13 cellular contexts compared by ENCODE assay signal in the genomic region with DNA sequence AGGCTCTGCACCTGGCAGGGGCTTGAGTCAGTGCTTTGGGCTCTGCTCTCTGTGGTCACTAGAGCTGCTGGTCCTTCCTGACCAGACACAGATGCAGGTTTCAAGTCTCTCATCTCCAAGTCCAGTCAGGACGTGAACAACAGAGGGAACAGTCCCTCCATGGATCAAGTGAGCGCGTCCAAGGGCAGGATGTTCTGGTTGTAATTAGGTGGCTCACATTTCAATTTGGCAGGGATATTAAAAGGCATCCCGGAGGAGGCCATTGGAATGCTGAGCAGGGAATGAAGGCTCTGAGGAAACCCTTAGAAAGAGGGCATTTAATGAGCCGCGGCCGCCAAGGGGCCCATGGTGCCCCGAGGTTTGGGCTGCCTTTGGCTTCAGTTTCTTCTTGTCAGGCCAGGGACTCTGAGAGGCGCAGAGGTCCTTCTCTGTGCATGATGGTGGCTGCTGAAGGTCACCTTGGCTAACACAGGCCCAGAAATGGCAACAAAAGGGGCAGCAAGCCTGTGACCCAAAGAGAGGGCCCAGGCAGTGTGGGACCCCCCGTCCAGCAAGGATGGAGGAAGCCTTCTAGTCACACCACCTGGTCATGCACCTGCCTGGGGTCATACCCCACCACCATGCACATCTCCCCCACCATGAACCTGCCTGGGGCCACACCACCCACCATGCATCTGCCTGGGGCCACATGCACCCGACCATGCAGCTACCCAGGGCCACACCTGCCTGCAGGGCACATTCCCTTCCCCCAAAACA. TPM values are rescaled to one million over a fixed set of nuclear protein-coding genes. Genes with fewer than 3 reads are reported as not detected.
A peak's percentile ranks its signal among the peaks of the same experiment; 100 is the strongest.
DNase-seq lines count a peak whose midpoint lies in the region; ATAC-seq and TF ChIP-seq lines count a peak whose summit lies in the region.
"Had no signal": no experiment of that assay in that cellular context is flagged by ENCODE, and none has a peak within 500 bp of the region (broad histone marks: within the 10 kb centered on the region; RNA-seq: fewer than 3 reads in every experiment).

No MANE protein-coding gene starts in this region.

- no peak overlapping the region for H3K27ac Mint-ChIP-seq in activated T-cell treated with anti-CD3 and anti-CD28 coated beads, Interleukin-2, amount 50 U/mL, for 24 hours
- H3K27ac Mint-ChIP-seq in activated T-cell treated with anti-CD3 and anti-CD28 coated beads, Interleukin-2, amount 50 U/mL, for 72 hours: no peak overlapping the region
- H3K27ac Mint-ChIP-seq: activated naive CD4-positive, alpha-beta T cell treated with anti-CD3 and anti-CD28 coated beads, Interleukin-2, amount 50 U/mL, for 72 hours; WTC11 had no signal

- H3K4me1 Mint-ChIP-seq in activated T-cell treated with anti-CD3 and anti-CD28 coated beads, Interleukin-2, amount 50 U/mL, for 24 hours (ENCODE audit: low read depth): no peaks in the 10 kb centered on the region
- H3K4me1 Mint-ChIP-seq in activated T-cell treated with anti-CD3 and anti-CD28 coated beads, Interleukin-2, amount 50 U/mL, for 72 hours (ENCODE audit: low read depth): no peaks in the 10 kb centered on the region
- H3K4me1 Mint-ChIP-seq: WTC11 had no signal

- no peak for TF ChIP-seq POLR2A in uterus (IDR thresholded peaks at IDR 0.05)

- no peak overlapping the region for H3K4me3 Mint-ChIP-seq in activated T-cell treated with anti-CD3 and anti-CD28 coated beads, Interleukin-2, amount 50 U/mL, for 24 hours
- no peak overlapping the region for H3K4me3 Mint-ChIP-seq in activated T-cell treated with anti-CD3 and anti-CD28 coated beads, Interleukin-2, amount 50 U/mL, for 72 hours
- H3K4me3 Mint-ChIP-seq: WTC11 had no signal

- intact Hi-C loops in uterus (cut with DNase I; ENCODE audit: low total_unique reads): no loop called here

- ATAC-seq in activated T-cell treated with anti-CD3 and anti-CD28 coated beads, Interleukin-2, amount 50 U/mL, for 72 hours (replicated peaks in 1 of 2): no peak
- peak; percentile 31 for ATAC-seq in left lobe of liver
- ATAC-seq: activated naive CD4-positive, alpha-beta T cell treated with anti-CD3 and anti-CD28 coated beads, Interleukin-2, amount 50 U/mL, for 72 hours; WTC11 had no signal

- no peaks in the 10 kb centered on the region for H3K27me3 ChIP-seq in uterus
- H3K27me3 ChIP-seq: BE2C had no signal

- peaks cover 0 to 9% of the 10 kb centered on the region in 2 donors for H3K4me1 ChIP-seq in uterus
- H3K4me1 ChIP-seq: BE2C had no signal

- no peaks in the 10 kb centered on the region for H3K27me3 Mint-ChIP-seq in activated T-cell treated with anti-CD3 and anti-CD28 coated beads, Interleukin-2, amount 50 U/mL, for 24 hours
- no peaks in the 10 kb centered on the region for H3K27me3 Mint-ChIP-seq in activated T-cell treated with anti-CD3 and anti-CD28 coated beads, Interleukin-2, amount 50 U/mL, for 72 hours (ENCODE audit: low read depth)

- no peak for TF ChIP-seq CTCF in uterus (IDR thresholded peaks at IDR 0.05)

- no peak overlapping the region for H3K4me3 ChIP-seq in uterus
- H3K4me3 ChIP-seq: lung had no signal

- H3K27ac ChIP-seq in cingulate gyrus (ENCODE audit: low read depth, low read length) (peak overlapping the region; percentile 4), uterus (peak overlapping the region; percentile 66 to 72)
- H3K27ac ChIP-seq: KMS-11 had no signal

- H3K9me3 ChIP-seq in uterus: no peaks in the 10 kb centered on the region
- H3K9me3 ChIP-seq: BE2C had no signal

- no peaks in the 10 kb centered on the region for H3K36me3 ChIP-seq in uterus
- H3K36me3 ChIP-seq: BE2C had no signal

- no peaks in the 10 kb centered on the region for H3K36me3 Mint-ChIP-seq in activated T-cell treated with anti-CD3 and anti-CD28 coated beads, Interleukin-2, amount 50 U/mL, for 24 hours (ENCODE audit: low read depth)
- no peaks in the 10 kb centered on the region for H3K36me3 Mint-ChIP-seq in activated T-cell treated with anti-CD3 and anti-CD28 coated beads, Interleukin-2, amount 50 U/mL, for 72 hours (ENCODE audit: insufficient read depth in 2 of 2)
- H3K36me3 Mint-ChIP-seq: activated naive CD4-positive, alpha-beta T cell treated with anti-CD3 and anti-CD28 coated beads, Interleukin-2, amount 50 U/mL, for 72 hours; WTC11 had no signal

- no peaks in the 10 kb centered on the region for H3K9me3 Mint-ChIP-seq in activated T-cell treated with anti-CD3 and anti-CD28 coated beads, Interleukin-2, amount 50 U/mL, for 24 hours
- H3K9me3 Mint-ChIP-seq in activated T-cell treated with anti-CD3 and anti-CD28 coated beads, Interleukin-2, amount 50 U/mL, for 72 hours: no peaks in the 10 kb centered on the region
- H3K9me3 Mint-ChIP-seq: activated naive CD4-positive, alpha-beta T cell treated with anti-CD3 and anti-CD28 coated beads, Interleukin-2, amount 50 U/mL, for 72 hours; WTC11 had no signal

- DNase-seq in activated T-cell treated with anti-CD3 and anti-CD28 coated beads, Interleukin-2, amount 50 U/mL, for 24 hours: peak; percentile 20
- no peak for DNase-seq in activated T-cell treated with anti-CD3 and anti-CD28 coated beads, Interleukin-2, amount 50 U/mL, for 72 hours
- DNase-seq in left lobe of liver (ENCODE audit: low spot score): no peak
- DNase-seq in uterus: peak; percentile 63 to 77
- DNase-seq in stimulated activated naive CD4-positive, alpha-beta T cell treated with Interleukin-2 at 50 U/mL for 16 hours (lab: John Stamatoyannopoulos, UW): no peak
- no peak for DNase-seq in activated naive CD4-positive, alpha-beta T cell (lab: John Stamatoyannopoulos, UW)
- DNase-seq in NCI-H2107 (lab: John Stamatoyannopoulos, UW): no peak
- DNase-seq: BE2C had no signal

RNA-seq across cellular contexts. Expression of a gene that starts 30.7 kb away (rescaled TPM):
- 10 to 100 TPM; 11.0 to 14.9 TPM for total RNA-seq in activated T-cell treated with anti-CD3 and anti-CD28 coated beads, Interleukin-2, amount 50 U/mL, for 72 hours
- total RNA-seq in left lobe of liver (18.3 TPM), uterus (100 to 1,000 TPM in 1 of 4 donors, 10 to 100 TPM in 3; 22.5 to 160 (median 93.2) TPM)

Comparison
In these comparisons a context has a peak if more than half of its experiments do, and no peak if none do; other contexts are left out.
1. DNase-seq: peak in activated T-cell treated with anti-CD3 and anti-CD28 coated beads, Interleukin-2, amount 50 U/mL, for 24 hours (single experiment) and uterus (2 of 2); none in activated T-cell treated with anti-CD3 and anti-CD28 coated beads, Interleukin-2, amount 50 U/mL, for 72 hours (0 of 2), left lobe of liver (single experiment), stimulated activated naive CD4-positive, alpha-beta T cell treated with Interleukin-2 at 50 U/mL for 16 hours (single experiment), activated naive CD4-positive, alpha-beta T cell (0 of 4) and NCI-H2107 (single experiment).